10 cellular contexts compared by ENCODE assay signal in the genomic region with DNA sequence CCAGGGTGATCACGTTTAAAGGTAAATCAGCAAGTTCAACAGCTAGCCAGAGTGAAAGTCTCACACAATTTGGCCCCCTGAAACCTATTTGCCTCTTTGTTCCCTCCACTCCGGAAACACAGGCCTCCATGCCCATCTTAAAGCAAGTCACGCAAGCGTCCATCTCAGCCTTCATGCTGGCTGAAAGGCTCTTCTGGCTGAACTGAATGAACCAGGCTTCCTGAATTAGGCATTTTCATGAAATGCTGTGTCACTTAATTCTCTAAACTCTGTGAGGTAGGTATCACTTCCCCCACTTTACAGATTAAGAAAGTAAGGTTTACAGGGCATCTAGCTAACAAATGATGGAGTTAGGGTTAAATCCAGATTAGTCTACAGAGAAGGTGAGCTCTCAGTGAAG. TPM values are rescaled to one million over a fixed set of nuclear protein-coding genes. Genes with fewer than 3 reads are reported as not detected.
A peak's percentile ranks its signal among the peaks of the same experiment; 100 is the strongest.
DNase-seq lines count a peak whose midpoint lies in the region; ATAC-seq, FAIRE-seq and TF ChIP-seq lines count a peak whose summit lies in the region.
"Had no signal": no experiment of that assay in that cellular context is flagged by ENCODE, and none has a peak within 500 bp of the region (broad histone marks: within the 10 kb centered on the region; RNA-seq: fewer than 3 reads in every experiment).

No MANE protein-coding gene starts in this region.

- H3K9me3 ChIP-seq in keratinocyte (ENCODE audit: control insufficient read depth, low read depth, low read length) = no peaks in the 10 kb centered on the region
- no peaks in the 10 kb centered on the region for H3K9me3 ChIP-seq in body of pancreas
- H3K9me3 ChIP-seq in mucosa of descending colon = no peaks in the 10 kb centered on the region

- TF ChIP-seq CTCF in WI38 (IDR thresholded peaks at IDR 0.05; ENCODE audit: low read depth, low read length) = no peak
- TF ChIP-seq CTCF in keratinocyte (optimal IDR thresholded peaks at IDR 0.05 in 1 of 3, IDR thresholded peaks at IDR 0.05 in 1 of 3, conservative IDR thresholded peaks at IDR 0.05 in 1 of 3; ENCODE audit: extremely low read depth in 1 of 3, insufficient read depth in 2 of 3, low read length in 3 of 3) = no peak
- TF ChIP-seq CTCF in body of pancreas (IDR thresholded peaks at IDR 0.05) = no peak
- no peak for TF ChIP-seq CTCF in mucosa of descending colon (IDR thresholded peaks at IDR 0.05)

- 83 to 91% methylated on average over 4 of the region's 4 CpGs for WGBS in body of pancreas, 2 donors

- H3K4me1 ChIP-seq in ACC112 (ENCODE audit: control insufficient read depth, insufficient read depth, low read length, unreplicated experiment) (peaks cover 14% of the 10 kb centered on the region), keratinocyte (ENCODE audit: control insufficient read depth, extremely low read depth, insufficient read depth, low read length) (peaks cover 23% of the 10 kb centered on the region), body of pancreas (peaks cover 22% of the 10 kb centered on the region), mucosa of descending colon (ENCODE audit: low read depth) (peaks cover 14% of the 10 kb centered on the region)

- ATAC-seq in body of pancreas = no peak
- ATAC-seq in mucosa of descending colon = no peak

- TF ChIP-seq POLR2A in GM12892 (IDR thresholded peaks at IDR 0.05; ENCODE audit: low read depth, low read length) = no peak
- TF ChIP-seq POLR2A in body of pancreas (IDR thresholded peaks at IDR 0.05) = no peak

- peak; percentile 84 for FAIRE-seq in GM12892 (lab: Jason Lieb, UNC)
- FAIRE-seq in keratinocyte (lab: Jason Lieb, UNC) = no peak
- FAIRE-seq in HTR-8/SVneo (lab: Jason Lieb, UNC) = no peak

- dilution Hi-C loops in keratinocyte (cut with MboI; ENCODE audit: extremely low pct_ligation_motif_present, low sequenced_read_pairs) = no loop called here

- H3K27ac ChIP-seq in ACC112 (ENCODE audit: low read depth, low read length) = no peak overlapping the region
- no peak overlapping the region for H3K27ac ChIP-seq in keratinocyte (ENCODE audit: control insufficient read depth, insufficient read depth, low read length)
- no peak overlapping the region for H3K27ac ChIP-seq in body of pancreas

- peaks cover 40% of the 10 kb centered on the region for H3K79me2 ChIP-seq in ACC112 (ENCODE audit: control insufficient read depth, insufficient read depth, low read length, unreplicated experiment)
- H3K79me2 ChIP-seq in keratinocyte (ENCODE audit: control insufficient read depth, insufficient read depth, low read length) = peaks cover 47% of the 10 kb centered on the region

- peaks cover 2% of the 10 kb centered on the region for H3K9me1 ChIP-seq in keratinocyte (ENCODE audit: control insufficient read depth, extremely low read depth, insufficient read depth, low read length)

- DNase-seq in GM12892 (ENCODE audit: insufficient read length) = no peak
- DNase-seq in keratinocyte (ENCODE audit: low read depth, low spot score) = no peak
- DNase-seq in NCI-H2171 treated with DMSO at 0.1 percent for 48 hours (lab: John Stamatoyannopoulos, UW) = no peak
- no peak for DNase-seq in body of pancreas
- no peak for DNase-seq in HTR-8/SVneo (ENCODE audit: insufficient read length, low spot score)
- DNase-seq in mucosa of descending colon = no peak
- DNase-seq: H7, midbrain had no signal

- H3K4me2 ChIP-seq in keratinocyte (ENCODE audit: control insufficient read depth, extremely low read depth, insufficient read depth, low read depth, low read length) = peak overlapping the region; percentile 91

- H3K27me3 ChIP-seq in ACC112 (ENCODE audit: insufficient read depth, low read length) (no peaks in the 10 kb centered on the region), keratinocyte (ENCODE audit: control insufficient read depth, extremely low read depth, insufficient read depth, low read length) (no peaks in the 10 kb centered on the region), body of pancreas (no peaks in the 10 kb centered on the region)

- no peaks in the 10 kb centered on the region for H4K20me1 ChIP-seq in keratinocyte (ENCODE audit: control insufficient read depth, extremely low read depth, insufficient read depth, low read length)

- H2AFZ ChIP-seq in ACC112 (ENCODE audit: low read length, unreplicated experiment) (no peak overlapping the region), keratinocyte (ENCODE audit: control insufficient read depth, low read length) (no peak overlapping the region)

- H3K4me3 ChIP-seq in ACC112 (ENCODE audit: low read depth, low read length) (peak overlapping the region; percentile 100), WI38 (ENCODE audit: low read depth, low read length) (peak overlapping the region; percentile 99), keratinocyte (ENCODE audit: control insufficient read depth in 2 of 3, extremely low read depth in 1 of 3, insufficient read depth in 2 of 3, low read depth in 1 of 3, low read length in 3 of 3) (peak overlapping the region in 2 of 3 experiments; percentile 86 to 95), body of pancreas (peak overlapping the region in 1 of 2 donors; percentile 95), mucosa of descending colon (no peak overlapping the region)

- intact Hi-C loops in body of pancreas (cut with DNase I) (no loop called here), mucosa of descending colon (cut with DNase I, micrococcal nuclease) (no loop called here)

- no peaks in the 10 kb centered on the region for H3K36me3 ChIP-seq in ACC112 (ENCODE audit: insufficient read depth, low read length)
- H3K36me3 ChIP-seq in keratinocyte (ENCODE audit: control insufficient read depth in 2 of 2, extremely low read depth in 1 of 2, insufficient read depth in 2 of 2, low read length in 2 of 2) = peaks cover 0 to 3% of the 10 kb centered on the region in 2 experiments
- H3K36me3 ChIP-seq in body of pancreas (replicated peaks in 1 of 2; ENCODE audit: insufficient read depth in 1 of 2, low read depth in 2 of 2) = no peaks in the 10 kb centered on the region
- H3K36me3 ChIP-seq in mucosa of descending colon (ENCODE audit: low read depth) = no peaks in the 10 kb centered on the region

- H3K9ac ChIP-seq in keratinocyte (ENCODE audit: control insufficient read depth, extremely low read depth, insufficient read depth, low read length) = no peak overlapping the region

RNA-seq across cellular contexts. Expression of a gene that starts 1.4 kb away (rescaled TPM):
- 35.6 TPM for polyA plus RNA-seq in GM12892 (2012; ENCODE audit: missing spikeins)
- 31.7 to 40.0 TPM (median 38.0 TPM) in 3 replicates for polyA plus RNA-seq in keratinocyte
- polyA plus RNA-seq in keratinocyte (2011; ENCODE audit: low read depth) = 8.5 TPM
- 16.6 and 36.5 TPM in 2 replicates for polyA plus RNA-seq in keratinocyte (2011; cell fraction: cytosol; rRNA removed)
- 41.5 and 47.0 TPM in 2 replicates for polyA plus RNA-seq in keratinocyte (2011; cell fraction: nucleus; rRNA removed)
- polyA plus RNA-seq in keratinocyte (2012; ENCODE audit: low replicate concordance) = 20.4 and 25.0 TPM in 2 replicates
- 8.7 to 27.1 TPM (median 20.2 TPM) in 3 replicates for polyA minus RNA-seq in keratinocyte
- polyA minus RNA-seq in keratinocyte (2011; cell fraction: cytosol; rRNA and poly(A)+ RNA removed) = 16.7 TPM
- 15.6 and 29.9 TPM in 2 replicates for polyA minus RNA-seq in keratinocyte (2011; cell fraction: nucleus; rRNA and poly(A)+ RNA removed)
- total RNA-seq in body of pancreas (1 to 10 TPM; 7.6 to 8.3 TPM), mucosa of descending colon (10 to 100 TPM in 2 of 3 donors, 1 to 10 TPM in 1; 8.7 to 12.1 (median 11.9) TPM)

RNA-seq across cellular contexts. Expression of a gene that starts 38.7 kb away (rescaled TPM):
- polyA plus RNA-seq in GM12892 (2012; ENCODE audit: missing spikeins) = 310 TPM
- polyA plus RNA-seq in keratinocyte = 111 to 185 TPM (median 166 TPM) in 3 replicates
- 344 TPM for polyA plus RNA-seq in keratinocyte (2011; ENCODE audit: low read depth)
- 146 and 187 TPM in 2 replicates for polyA plus RNA-seq in keratinocyte (2011; cell fraction: cytosol; rRNA removed)
- 62.5 and 96.7 TPM in 2 replicates for polyA plus RNA-seq in keratinocyte (2011; cell fraction: nucleus; rRNA removed)
- polyA plus RNA-seq in keratinocyte (2012; ENCODE audit: low replicate concordance) = 195 and 236 TPM in 2 replicates
- 37.9 to 102 TPM (median 70.5 TPM) in 3 replicates for polyA minus RNA-seq in keratinocyte
- polyA minus RNA-seq in keratinocyte (2011; cell fraction: cytosol; rRNA and poly(A)+ RNA removed) = 108 TPM
- polyA minus RNA-seq in keratinocyte (2011; cell fraction: nucleus; rRNA and poly(A)+ RNA removed) = 17.7 and 34.4 TPM in 2 replicates
- total RNA-seq in body of pancreas (100 to 1,000 TPM in 1 of 2 donors, 10 to 100 TPM in 1; 98.9 to 122 TPM), mucosa of descending colon (100 to 1,000 TPM; 151 to 278 (median 151) TPM)

RNA-seq across cellular contexts. Expression of a gene that starts 39.2 kb away (rescaled TPM):
- 8.9 TPM for polyA plus RNA-seq in GM12892 (2012; ENCODE audit: missing spikeins)
- polyA plus RNA-seq in keratinocyte = 18.0 to 27.6 TPM (median 21.1 TPM) in 3 replicates
- 3.2 TPM for polyA plus RNA-seq in keratinocyte (2011; ENCODE audit: low read depth)
- 10.5 and 15.7 TPM in 2 replicates for polyA plus RNA-seq in keratinocyte (2011; cell fraction: cytosol; rRNA removed)
- 24.5 and 25.8 TPM in 2 replicates for polyA plus RNA-seq in keratinocyte (2011; cell fraction: nucleus; rRNA removed)
- 6.9 and 7.5 TPM in 2 replicates for polyA plus RNA-seq in keratinocyte (2012; ENCODE audit: low replicate concordance)
- 39.6 to 47.1 TPM (median 41.6 TPM) in 3 replicates for polyA minus RNA-seq in keratinocyte
- polyA minus RNA-seq in keratinocyte (2011; cell fraction: cytosol; rRNA and poly(A)+ RNA removed) = 25.3 TPM
- 27.8 and 33.8 TPM in 2 replicates for polyA minus RNA-seq in keratinocyte (2011; cell fraction: nucleus; rRNA and poly(A)+ RNA removed)
- total RNA-seq in body of pancreas = 10 to 100 TPM in 1 of 2 donors, 1 to 10 TPM in 1; 6.9 to 14.3 TPM
- 10 to 100 TPM in 2 of 3 donors, 1 to 10 TPM in 1; 9.8 to 21.7 (median 14.6) TPM for total RNA-seq in mucosa of descending colon

RNA-seq across cellular contexts. Expression of a gene that starts 44.2 kb away (rescaled TPM):
- 0.45 TPM for polyA plus RNA-seq in GM12892 (2012; ENCODE audit: missing spikeins)
- not detected in 3 replicates for polyA plus RNA-seq in keratinocyte
- not detected for polyA plus RNA-seq in keratinocyte (2011; ENCODE audit: low read depth)
- polyA plus RNA-seq in keratinocyte (2011; cell fraction: cytosol; rRNA removed) = not detected in 2 replicates
- not detected in 2 replicates for polyA plus RNA-seq in keratinocyte (2011; cell fraction: nucleus; rRNA removed)
- 0.05 TPM in 1 of 2 replicates, not detected in the other for polyA plus RNA-seq in keratinocyte (2012; ENCODE audit: low replicate concordance)
- polyA minus RNA-seq in keratinocyte = not detected in 3 replicates
- not detected for polyA minus RNA-seq in keratinocyte (2011; cell fraction: cytosol; rRNA and poly(A)+ RNA removed)
- not detected in 2 replicates for polyA minus RNA-seq in keratinocyte (2011; cell fraction: nucleus; rRNA and poly(A)+ RNA removed)
- total RNA-seq in body of pancreas (not detected), mucosa of descending colon (under 1 TPM; 0.14 to 0.90 (median 0.25) TPM)
- total RNA-seq: H7 had no signal
